In the genomic region with DNA sequence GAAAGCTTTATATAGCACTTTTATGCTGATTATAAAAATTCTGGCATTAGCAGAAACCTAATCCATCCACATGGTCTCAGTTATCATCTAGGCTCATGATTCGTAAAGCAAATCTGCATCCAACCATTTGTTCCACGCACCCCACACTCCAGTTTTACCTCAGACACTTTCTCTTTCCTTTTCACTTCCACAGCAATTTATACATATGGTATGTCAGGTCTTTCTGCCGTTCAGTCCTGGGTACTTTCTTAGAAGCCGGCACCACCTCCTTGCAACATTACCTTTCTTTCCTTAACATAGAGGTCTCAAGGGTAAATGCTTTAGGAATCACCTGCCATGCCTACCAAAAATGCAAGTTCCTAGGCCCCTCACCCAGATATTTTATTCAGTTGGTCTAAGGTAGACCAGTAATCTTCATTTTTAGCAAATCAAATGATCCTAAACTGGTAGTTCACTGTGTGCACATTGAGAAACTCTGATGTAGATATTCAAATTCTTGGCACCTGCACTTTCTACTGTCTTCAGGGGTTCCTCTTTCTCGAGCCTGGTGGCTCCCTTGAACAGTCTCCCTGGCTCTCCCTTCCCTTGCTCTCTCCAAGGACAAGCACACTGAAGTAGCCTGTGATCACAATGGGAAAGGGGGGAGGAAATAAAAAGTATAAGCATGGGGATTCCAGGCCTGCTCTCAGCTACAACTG, we compare ENCODE assay signal across 20 cellular contexts. TPM values are rescaled to one million over a fixed set of nuclear protein-coding genes. Genes with fewer than 3 reads are reported as not detected.
DNase-seq lines count a peak whose midpoint lies in the region; ATAC-seq and TF ChIP-seq lines count a peak whose summit lies in the region.
"Had no signal": no experiment of that assay in that cellular context is flagged by ENCODE, and none has a peak within 500 bp of the region (broad histone marks: within the 10 kb centered on the region; RNA-seq: fewer than 3 reads in every experiment).

No MANE protein-coding gene starts in this region.

- no peak for TF ChIP-seq POLR2A in sigmoid colon (IDR thresholded peaks at IDR 0.05)

- no peaks in the 10 kb centered on the region for H3K9me3 ChIP-seq in sigmoid colon
- H3K9me3 ChIP-seq: Peyer's patch, psoas muscle had no signal

- peaks cover 0 to 22% (median 16%) of the 10 kb centered on the region in 4 donors for H3K4me1 ChIP-seq in sigmoid colon
- H3K4me1 ChIP-seq: psoas muscle had no signal

- 73 to 79% methylated on average over 5 of the region's 5 CpGs for WGBS in sigmoid colon, 2 donors

- intact Hi-C loops in activated CD8-positive, alpha-beta T cell treated with anti-CD3 and anti-CD28 coated beads for 36 hours (cut with micrococcal nuclease), result no loop called here
- intact Hi-C loops in sigmoid colon (cut with DNase I), result loop anchor here (10.0 kb wide), 2 partner anchors 81 to 771 kb away; no protein-coding TSS in a partner anchor

- CTCF ChIA-PET in activated CD8-positive, alpha-beta T cell treated with anti-CD3 and anti-CD28 coated beads for 36 hours (lab: Charles Lee), result no interaction called here
- CTCF ChIA-PET in activated CD8-positive, alpha-beta T cell treated with anti-CD3 and anti-CD28 coated beads, Interleukin-2, amount 10 ng/mL, durations not matched to agents 7 days and 5 days (lab: Charles Lee), result interaction anchor here (1.2 to 3.4 kb wide), 3 partner anchors 10 to 12 kb away, joined by 3 to 17 read pairs (median 11); no protein-coding TSS in a partner anchor

- no peak overlapping the region for H3K27ac ChIP-seq in sigmoid colon
- H3K27ac ChIP-seq: dorsolateral prefrontal cortex, psoas muscle, SK-N-MC, skin epidermis had no signal

- H3K36me3 ChIP-seq in sigmoid colon, result no peaks in the 10 kb centered on the region
- H3K36me3 ChIP-seq: Peyer's patch had no signal

- POLR2A ChIA-PET in activated CD8-positive, alpha-beta T cell treated with anti-CD3 and anti-CD28 coated beads for 36 hours (lab: Charles Lee), result no interaction called here
- POLR2A ChIA-PET in activated CD8-positive, alpha-beta T cell treated with anti-CD3 and anti-CD28 coated beads, Interleukin-2, amount 10 ng/mL, durations not matched to agents 7 days and 5 days (lab: Charles Lee), result interaction anchor here (0.5 kb wide), 1 partner anchor 19 kb away, joined by 3 read pairs; no protein-coding TSS in a partner anchor

- H3K27me3 ChIP-seq in sigmoid colon, result no peaks in the 10 kb centered on the region
- H3K27me3 ChIP-seq: dorsolateral prefrontal cortex, Peyer's patch had no signal

- TF ChIP-seq EP300 in sigmoid colon (IDR thresholded peaks at IDR 0.05), result no peak

- TF ChIP-seq CTCF in activated CD8-positive, alpha-beta T cell treated with anti-CD3 and anti-CD28 coated beads for 36 hours (IDR thresholded peaks at IDR 0.05), result no peak
- TF ChIP-seq CTCF in sigmoid colon (IDR thresholded peaks at IDR 0.05), result no peak

- H3K27me3 Mint-ChIP-seq in activated CD8-positive, alpha-beta T cell treated with anti-CD3 and anti-CD28 coated beads for 36 hours, result no peaks in the 10 kb centered on the region
- H3K27me3 Mint-ChIP-seq in activated CD8-positive, alpha-beta T cell treated with anti-CD3 and anti-CD28 coated beads, Interleukin-2, amount 10 ng/mL, durations not matched to agents 7 days and 5 days (ENCODE audit: low read depth), result peaks cover 2% of the 10 kb centered on the region
- H3K27me3 Mint-ChIP-seq in stimulated activated naive B cell treated with anti-CD40 and anti-IgM and Interleukin-4, amounts not matched to agents 10 μg/mL and 1 μg/mL and 100 μg/mL, for 72 hours, result no peaks in the 10 kb centered on the region

- no peaks in the 10 kb centered on the region for H3K9me3 Mint-ChIP-seq in activated CD8-positive, alpha-beta T cell treated with anti-CD3 and anti-CD28 coated beads for 36 hours
- H3K9me3 Mint-ChIP-seq in activated CD8-positive, alpha-beta T cell treated with anti-CD3 and anti-CD28 coated beads, Interleukin-2, amount 10 ng/mL, durations not matched to agents 7 days and 5 days (ENCODE audit: insufficient read depth), result no peaks in the 10 kb centered on the region
- peaks cover 4% of the 10 kb centered on the region in 2 donors for H3K9me3 Mint-ChIP-seq in stimulated activated naive B cell treated with anti-CD40 and anti-IgM and Interleukin-4, amounts not matched to agents 10 μg/mL and 1 μg/mL and 100 μg/mL, for 72 hours

- no peak overlapping the region for H3K4me3 ChIP-seq in sigmoid colon
- H3K4me3 ChIP-seq: dorsolateral prefrontal cortex, lung, Peyer's patch, psoas muscle, SK-N-MC, skin epidermis had no signal

- DNase-seq in activated CD8-positive, alpha-beta T cell treated with anti-CD3 and anti-CD28 coated beads for 36 hours, result peak; percentile 21
- no peak for DNase-seq in activated CD8-positive, alpha-beta T cell treated with anti-CD3 and anti-CD28 coated beads, Interleukin-2, amount 10 ng/mL, durations not matched to agents 7 days and 5 days
- DNase-seq in germinal center (ENCODE audit: low spot score) (peak; percentile 60), sigmoid colon (no peak), activated gamma-delta T cell (lab: John Stamatoyannopoulos, UW) (no peak)
- no peak for DNase-seq in stimulated activated naive B cell treated with anti-CD40 and anti-IgM and Interleukin-4, amounts not matched to agents 10 μg/mL and 1 μg/mL and 100 μg/mL, for 72 hours
- DNase-seq: dorsolateral prefrontal cortex; GOT3; kidney; MM.1S; NCI-H1694 treated with DMSO at 0.1 percent for 48 hours; Peyer's patch; psoas muscle; stimulated activated CD4-positive, alpha-beta T cell treated with anti-CD3 and anti-CD28 coated beads, Interleukin-4, amount 100 ng/mL, for 1 hour; T1000 had no signal

- H3K36me3 Mint-ChIP-seq in activated CD8-positive, alpha-beta T cell treated with anti-CD3 and anti-CD28 coated beads for 36 hours (ENCODE audit: low read depth), result peaks cover 3% of the 10 kb centered on the region
- peaks cover 6% of the 10 kb centered on the region for H3K36me3 Mint-ChIP-seq in activated CD8-positive, alpha-beta T cell treated with anti-CD3 and anti-CD28 coated beads, Interleukin-2, amount 10 ng/mL, durations not matched to agents 7 days and 5 days (ENCODE audit: low read depth)
- H3K36me3 Mint-ChIP-seq in stimulated activated naive B cell treated with anti-CD40 and anti-IgM and Interleukin-4, amounts not matched to agents 10 μg/mL and 1 μg/mL and 100 μg/mL, for 72 hours, result peaks cover 6 to 8% of the 10 kb centered on the region in 2 donors

- ATAC-seq in activated CD8-positive, alpha-beta T cell treated with anti-CD3 and anti-CD28 coated beads for 36 hours, result no peak
- ATAC-seq in activated CD8-positive, alpha-beta T cell treated with anti-CD3 and anti-CD28 coated beads, Interleukin-2, amount 10 ng/mL, durations not matched to agents 7 days and 5 days, result no peak
- ATAC-seq in HG03432 (IDR thresholded peaks at IDR 0.05; ENCODE audit: unreplicated experiment) (peak; percentile 16), GM19324 (IDR thresholded peaks at IDR 0.05; ENCODE audit: low FRiP score, unreplicated experiment) (no peak)
- no peak for ATAC-seq in stimulated activated naive B cell treated with anti-CD40 and anti-IgM and Interleukin-4, amounts not matched to agents 10 μg/mL and 1 μg/mL and 100 μg/mL, for 72 hours (replicated peaks)
- ATAC-seq: psoas muscle had no signal

- H3K4me3 Mint-ChIP-seq in activated CD8-positive, alpha-beta T cell treated with anti-CD3 and anti-CD28 coated beads for 36 hours, result no peak overlapping the region
- no peak overlapping the region for H3K4me3 Mint-ChIP-seq in activated CD8-positive, alpha-beta T cell treated with anti-CD3 and anti-CD28 coated beads, Interleukin-2, amount 10 ng/mL, durations not matched to agents 7 days and 5 days
- peak overlapping the region; percentile 2 to 43 for H3K4me3 Mint-ChIP-seq in stimulated activated naive B cell treated with anti-CD40 and anti-IgM and Interleukin-4, amounts not matched to agents 10 μg/mL and 1 μg/mL and 100 μg/mL, for 72 hours

- H3K27ac Mint-ChIP-seq in activated CD8-positive, alpha-beta T cell treated with anti-CD3 and anti-CD28 coated beads for 36 hours, result no peak overlapping the region
- H3K27ac Mint-ChIP-seq in activated CD8-positive, alpha-beta T cell treated with anti-CD3 and anti-CD28 coated beads, Interleukin-2, amount 10 ng/mL, durations not matched to agents 7 days and 5 days, result no peak overlapping the region
- peak overlapping the region; percentile 3 for H3K27ac Mint-ChIP-seq in stimulated activated naive B cell treated with anti-CD40 and anti-IgM and Interleukin-4, amounts not matched to agents 10 μg/mL and 1 μg/mL and 100 μg/mL, for 72 hours

- H3K4me1 Mint-ChIP-seq in activated CD8-positive, alpha-beta T cell treated with anti-CD3 and anti-CD28 coated beads for 36 hours (ENCODE audit: low read depth), result peaks cover 23% of the 10 kb centered on the region
- peaks cover 18% of the 10 kb centered on the region for H3K4me1 Mint-ChIP-seq in activated CD8-positive, alpha-beta T cell treated with anti-CD3 and anti-CD28 coated beads, Interleukin-2, amount 10 ng/mL, durations not matched to agents 7 days and 5 days (ENCODE audit: low read depth)
- H3K4me1 Mint-ChIP-seq in stimulated activated naive B cell treated with anti-CD40 and anti-IgM and Interleukin-4, amounts not matched to agents 10 μg/mL and 1 μg/mL and 100 μg/mL, for 72 hours, result peaks cover 18 to 45% of the 10 kb centered on the region in 2 donors

RNA-seq across cellular contexts. Expression of a gene that starts 2.8 kb away (rescaled TPM):
- 10 to 100 TPM; 17.0 to 19.0 TPM for total RNA-seq in activated CD8-positive, alpha-beta T cell treated with anti-CD3 and anti-CD28 coated beads for 36 hours
- 10 to 100 TPM; 33.4 to 37.6 TPM for total RNA-seq in activated CD8-positive, alpha-beta T cell treated with anti-CD3 and anti-CD28 coated beads, Interleukin-2, amount 10 ng/mL, durations not matched to agents 7 days and 5 days
- total RNA-seq in sigmoid colon, result 10 to 100 TPM; 19.4 to 24.0 (median 22.5) TPM
- polyA plus RNA-seq in sigmoid colon, result 10 to 100 TPM; 22.4 to 40.2 (median 26.4) TPM

RNA-seq across cellular contexts. Expression of a gene that starts 58.5 kb away (rescaled TPM):
- total RNA-seq in activated CD8-positive, alpha-beta T cell treated with anti-CD3 and anti-CD28 coated beads for 36 hours, result 10 to 100 TPM; 10.1 to 11.0 TPM
- 1 to 10 TPM; 8.9 to 9.7 TPM for total RNA-seq in activated CD8-positive, alpha-beta T cell treated with anti-CD3 and anti-CD28 coated beads, Interleukin-2, amount 10 ng/mL, durations not matched to agents 7 days and 5 days
- total RNA-seq in sigmoid colon, result 10 to 100 TPM; 38.0 to 63.5 (median 49.4) TPM
- polyA plus RNA-seq in sigmoid colon, result 10 to 100 TPM; 13.5 to 30.0 (median 18.5) TPM

RNA-seq across cellular contexts. Expression of a gene that starts 58.6 kb away (rescaled TPM):
- not detected for total RNA-seq in activated CD8-positive, alpha-beta T cell treated with anti-CD3 and anti-CD28 coated beads for 36 hours
- under 1 TPM in 1 of 2 experiments, not detected in 1; 0.16 TPM for total RNA-seq in activated CD8-positive, alpha-beta T cell treated with anti-CD3 and anti-CD28 coated beads, Interleukin-2, amount 10 ng/mL, durations not matched to agents 7 days and 5 days
- total RNA-seq in sigmoid colon, result 1 to 10 TPM in 2 of 4 donors, under 1 TPM in 1, not detected in 1; 0.36 to 1.2 (median 1.1) TPM
- polyA plus RNA-seq in sigmoid colon, result under 1 TPM in 1 of 3 donors, not detected in 2; 0.13 TPM

Comparison
In these comparisons a context has a peak if more than half of its experiments do, and no peak if none do; other contexts are left out.
1. DNase-seq: peak in activated CD8-positive, alpha-beta T cell treated with anti-CD3 and anti-CD28 coated beads for 36 hours (single experiment) and germinal center (single experiment); none in activated CD8-positive, alpha-beta T cell treated with anti-CD3 and anti-CD28 coated beads, Interleukin-2, amount 10 ng/mL, durations not matched to agents 7 days and 5 days (single experiment), stimulated activated naive B cell treated with anti-CD40 and anti-IgM and Interleukin-4, amounts not matched to agents 10 μg/mL and 1 μg/mL and 100 μg/mL, for 72 hours (single experiment), sigmoid colon (single experiment) and activated gamma-delta T cell (single experiment).
2. H3K4me3 Mint-ChIP-seq: peak in stimulated activated naive B cell treated with anti-CD40 and anti-IgM and Interleukin-4, amounts not matched to agents 10 μg/mL and 1 μg/mL and 100 μg/mL, for 72 hours (2 of 2); none in activated CD8-positive, alpha-beta T cell treated with anti-CD3 and anti-CD28 coated beads for 36 hours (single experiment) and activated CD8-positive, alpha-beta T cell treated with anti-CD3 and anti-CD28 coated beads, Interleukin-2, amount 10 ng/mL, durations not matched to agents 7 days and 5 days (single experiment).